Comparison of ENCODE assay signal across 16 cellular contexts in the genomic region with DNA sequence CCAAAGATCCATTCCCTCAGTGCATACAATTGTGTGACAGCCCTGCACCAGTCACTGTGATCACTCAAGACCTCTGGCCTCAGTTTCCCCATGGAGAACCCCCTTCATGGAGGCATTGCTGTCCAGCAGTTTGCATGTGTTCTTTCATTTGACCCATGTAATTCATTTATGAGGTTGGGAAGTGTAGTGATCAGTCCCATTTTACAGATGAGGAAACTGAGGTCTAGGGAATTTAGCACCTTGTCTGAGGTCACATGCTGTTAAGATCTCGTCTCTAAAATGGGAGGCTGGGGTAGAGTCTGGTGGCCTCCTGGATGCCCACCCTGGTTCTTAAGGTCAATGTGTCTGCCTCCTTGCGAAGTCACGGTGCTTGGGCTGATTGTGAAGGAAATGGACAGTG. TPM values are rescaled to one million over a fixed set of nuclear protein-coding genes. Genes with fewer than 3 reads are reported as not detected.
A peak's percentile ranks its signal among the peaks of the same experiment; 100 is the strongest.
DNase-seq lines count a peak whose midpoint lies in the region; ATAC-seq, FAIRE-seq and TF ChIP-seq lines count a peak whose summit lies in the region.
"Had no signal": no experiment of that assay in that cellular context is flagged by ENCODE, and none has a peak within 500 bp of the region (broad histone marks: within the 10 kb centered on the region; RNA-seq: fewer than 3 reads in every experiment).

No MANE protein-coding gene starts in this region.

- no peak for TF ChIP-seq CTCF in H1 (IDR thresholded peaks at IDR 0.05; ENCODE audit: control extremely low read depth in 1 of 3, insufficient read depth in 1 of 3, low read depth in 1 of 3, low read length in 3 of 3)
- TF ChIP-seq CTCF in HFFc6 (IDR thresholded peaks at IDR 0.05), result no peak

- no peak overlapping the region for H3K23ac ChIP-seq in H1 (ENCODE audit: insufficient read length)

- no peaks in the 10 kb centered on the region for H3K23me2 ChIP-seq in H1 (ENCODE audit: low read depth, low read length)

- H3K4me1 Mint-ChIP-seq in activated T-cell treated with anti-CD3 and anti-CD28 coated beads, Interleukin-2, amount 50 U/mL, for 4 hours (ENCODE audit: low read depth), result no peaks in the 10 kb centered on the region
- H3K4me1 Mint-ChIP-seq in HFFc6 (ENCODE audit: low read depth), result no peaks in the 10 kb centered on the region
- H3K4me1 Mint-ChIP-seq: CD8-positive, alpha-beta memory T cell had no signal

- H2BK15ac ChIP-seq in H1 (ENCODE audit: low read length), result no peak overlapping the region

- H3K79me2 ChIP-seq in H1 (ENCODE audit: control insufficient read depth in 1 of 2, insufficient read depth in 2 of 2, low read length in 2 of 2), result no peaks in the 10 kb centered on the region

- H3K56ac ChIP-seq in H1 (replicated peaks; ENCODE audit: insufficient read length, low read depth, low read length), result no peak overlapping the region

- no peaks in the 10 kb centered on the region for H3K27me3 Mint-ChIP-seq in activated T-cell treated with anti-CD3 and anti-CD28 coated beads, Interleukin-2, amount 50 U/mL, for 4 hours (ENCODE audit: low read depth)
- H3K27me3 Mint-ChIP-seq in HFFc6 (ENCODE audit: insufficient read depth), result peaks cover 8% of the 10 kb centered on the region
- H3K27me3 Mint-ChIP-seq: CD8-positive, alpha-beta memory T cell had no signal

- no peak overlapping the region for H4K91ac ChIP-seq in H1 (replicated peaks; ENCODE audit: insufficient read length, low read length)

- no peak overlapping the region for H2BK5ac ChIP-seq in H1 (ENCODE audit: low read depth, low read length)

- no peak overlapping the region for H3K27ac Mint-ChIP-seq in HFFc6

- no peak overlapping the region for H4K5ac ChIP-seq in H1 (ENCODE audit: insufficient read length, low read depth, low read length)

- H2BK20ac ChIP-seq in H1 (ENCODE audit: low read length), result no peak overlapping the region

- H2BK120ac ChIP-seq in H1 (replicated peaks; ENCODE audit: low read depth, low read length), result no peak overlapping the region

- POLR2A ChIA-PET in H1 (lab: Charles Lee; ENCODE audit: partially characterized antibody), result no interaction called here

- H3K9ac ChIP-seq in BLaER1, result no peak overlapping the region
- no peak overlapping the region for H3K9ac ChIP-seq in BLaER1 treated with 17β-estradiol and CSF1 and Interleukin-3, amounts not matched to agents 10 nM and 100 nM
- H3K9ac ChIP-seq in H1 (replicated peaks in 1 of 4; ENCODE audit: extremely low read depth in 1 of 4, low read depth in 3 of 4, low read length in 3 of 4), result no peak overlapping the region

- no peak for FAIRE-seq in H1 (lab: Jason Lieb, UNC)
- FAIRE-seq: A549, GM19239 had no signal

- H2AFZ ChIP-seq in H1 (ENCODE audit: low read length), result no peak overlapping the region

- no peaks in the 10 kb centered on the region for H3K9me3 Mint-ChIP-seq in activated T-cell treated with anti-CD3 and anti-CD28 coated beads, Interleukin-2, amount 50 U/mL, for 4 hours
- peaks cover 4% of the 10 kb centered on the region; the same call in 1 of the 2 replicates for H3K9me3 Mint-ChIP-seq in HFFc6

- no peak for TF ChIP-seq RAD21 in H1 (IDR thresholded peaks at IDR 0.05 in 1 of 2, conservative IDR thresholded peaks at IDR 0.05 in 1 of 2; ENCODE audit: low read depth in 2 of 2, low read length in 2 of 2)

- peaks cover 100% of the 10 kb centered on the region for H4K20me1 ChIP-seq in BLaER1
- H4K20me1 ChIP-seq in BLaER1 treated with 17β-estradiol and CSF1 and Interleukin-3, amounts not matched to agents 10 nM and 100 nM, result peaks cover 0 to 96% (median 58%) of the 10 kb centered on the region in 11 experiments; a peak in 18 of 22 replicates
- H4K20me1 ChIP-seq in H1 (replicated peaks in 1 of 2; ENCODE audit: control insufficient read depth in 1 of 2, insufficient read depth in 2 of 2, low read length in 2 of 2), result no peaks in the 10 kb centered on the region

- WGBS in H1 (ENCODE audit: extremely low coverage in 1 of 2, insufficient coverage in 1 of 2, insufficient read length in 1 of 2, insufficient replicate concordance in 2 of 2, low coverage in 1 of 2, low lambda C conversion rate in 2 of 2, missing lambda C conversion rate in 1 of 2), 2 experiments, result 75% methylated on average over 3 of the region's 3 CpGs; no CpG with 5 or more reads in 1 of the 2 experiments

- H3K27ac ChIP-seq in BLaER1, result no peak overlapping the region
- H3K27ac ChIP-seq in BLaER1 treated with 17β-estradiol and CSF1 and Interleukin-3, amounts not matched to agents 10 nM and 100 nM, result 0 out of 22 replicates have a peak overlapping the region, but pooled peaks of 1 of the 11 experiments have one; percentile 36
- H3K27ac ChIP-seq in H1 (ENCODE audit: low read depth, low read length), result no peak overlapping the region
- H3K27ac ChIP-seq: A549, HL-60 had no signal

- ATAC-seq in activated T-cell treated with anti-CD3 and anti-CD28 coated beads, Interleukin-2, amount 50 U/mL, for 4 hours, result no peak
- ATAC-seq: A549 had no signal

- no peak overlapping the region; the same call in 1 of the 2 replicates for H4K8ac ChIP-seq in H1 (ENCODE audit: extremely low read depth, insufficient read depth, low read length)

- no peak for TF ChIP-seq POLR2A in H1 (IDR thresholded peaks at IDR 0.05; ENCODE audit: control extremely low read depth in 1 of 2, low read depth in 2 of 2, low read length in 2 of 2)

- H3K36me3 ChIP-seq in BLaER1 (peaks cover 35% of the 10 kb centered on the region), H1 (ENCODE audit: control insufficient read depth in 2 of 4, insufficient read depth in 4 of 4, low read length in 3 of 4) (no peaks in the 10 kb centered on the region)
- peaks cover 0 to 23% (median 17%) of the 10 kb centered on the region in 11 experiments; a peak in 16 of 22 replicates for H3K36me3 ChIP-seq in BLaER1 treated with 17β-estradiol and CSF1 and Interleukin-3, amounts not matched to agents 10 nM and 100 nM
- H3K36me3 ChIP-seq: BE2C had no signal

- H3K27me3 ChIP-seq in BLaER1 (no peaks in the 10 kb centered on the region), H1 (replicated peaks in 1 of 4; ENCODE audit: control insufficient read depth in 3 of 4, extremely low read depth in 1 of 4, insufficient read depth in 3 of 4, low read length in 3 of 4) (no peaks in the 10 kb centered on the region)
- no peaks in the 10 kb centered on the region for H3K27me3 ChIP-seq in BLaER1 treated with 17β-estradiol and CSF1 and Interleukin-3, amounts not matched to agents 10 nM and 100 nM
- H3K27me3 ChIP-seq: BE2C had no signal

- H3K36me3 Mint-ChIP-seq in activated T-cell treated with anti-CD3 and anti-CD28 coated beads, Interleukin-2, amount 50 U/mL, for 4 hours (ENCODE audit: insufficient read depth), result no peaks in the 10 kb centered on the region
- H3K36me3 Mint-ChIP-seq in HFFc6 (ENCODE audit: low read depth), result no peaks in the 10 kb centered on the region
- H3K36me3 Mint-ChIP-seq: CD8-positive, alpha-beta memory T cell had no signal

- no peak overlapping the region for H3K4me3 Mint-ChIP-seq in activated T-cell treated with anti-CD3 and anti-CD28 coated beads, Interleukin-2, amount 50 U/mL, for 4 hours
- no peak overlapping the region for H3K4me3 Mint-ChIP-seq in HFFc6
- H3K4me3 Mint-ChIP-seq: CD8-positive, alpha-beta memory T cell had no signal

- H3K14ac ChIP-seq in H1 (ENCODE audit: insufficient read length), result no peak overlapping the region

- no peak overlapping the region for H2BK12ac ChIP-seq in H1 (ENCODE audit: low read depth, low read length)

- H3K4me1 ChIP-seq in BLaER1, result peaks cover 87% of the 10 kb centered on the region
- peaks cover 33 to 89% (median 80%) of the 10 kb centered on the region in 10 experiments for H3K4me1 ChIP-seq in BLaER1 treated with 17β-estradiol and CSF1 and Interleukin-3, amounts not matched to agents 10 nM and 100 nM
- H3K4me1 ChIP-seq in H1 (replicated peaks in 1 of 4; ENCODE audit: control insufficient read depth in 3 of 4, insufficient read depth in 4 of 4, low read length in 3 of 4), result peaks cover 0 to 8% (median 0%) of the 10 kb centered on the region in 4 experiments; a peak in 2 of 7 replicates
- H3K4me1 ChIP-seq: BE2C, Caco-2 had no signal

- no peak overlapping the region for H3K4ac ChIP-seq in H1 (replicated peaks; ENCODE audit: insufficient read length, low read depth, low read length)

- H3K4me2 ChIP-seq in BLaER1 (peak overlapping the region; percentile 82), H1 (ENCODE audit: insufficient read depth in 1 of 2, low read depth in 2 of 2, low read length in 2 of 2) (no peak overlapping the region)
- peak overlapping the region in 9 of 11 experiments; percentile 17 to 87 (median 76); a peak in 16 of 22 replicates for H3K4me2 ChIP-seq in BLaER1 treated with 17β-estradiol and CSF1 and Interleukin-3, amounts not matched to agents 10 nM and 100 nM
- H3K4me2 ChIP-seq: A549 had no signal

- H3K9me3 ChIP-seq in BLaER1 (peaks cover 5% of the 10 kb centered on the region; the same call in 1 of the 2 replicates), H1 (ENCODE audit: insufficient read depth in 2 of 2, low read depth in 1 of 2, low read length in 1 of 2) (no peaks in the 10 kb centered on the region)
- H3K9me3 ChIP-seq in BLaER1 treated with 17β-estradiol and CSF1 and Interleukin-3, amounts not matched to agents 10 nM and 100 nM (replicated peaks in 1 of 11), result 0 out of 22 replicates have a peak, but pooled peaks cover 0 to 6% (median 0%) of the 10 kb centered on the region in 11 experiments
- H3K9me3 ChIP-seq: A549, BE2C, Caco-2 had no signal

- no peak overlapping the region for H3K18ac ChIP-seq in H1 (ENCODE audit: extremely low read depth, low read length)

- no peak for TF ChIP-seq EP300 in H1 (IDR thresholded peaks at IDR 0.05; ENCODE audit: borderline replicate concordance in 1 of 2, low read depth in 2 of 2, low read length in 2 of 2)

- DNase-seq in activated T-cell treated with anti-CD3 and anti-CD28 coated beads, Interleukin-2, amount 50 U/mL, for 1 hour, result peak; percentile 2
- DNase-seq in activated T-cell treated with anti-CD3 and anti-CD28 coated beads, Interleukin-2, amount 50 U/mL, for 4 hours, result no peak
- DNase-seq in H1 (ENCODE audit: low read depth in 1 of 2, low spot score in 2 of 2) (no peak), HFFc6 (no peak), LoVo (ENCODE audit: low spot score) (no peak)
- DNase-seq: BE2C; Caco-2; CD8-positive, alpha-beta memory T cell; GF-D8; HCEC 1CT had no signal

- H2AK5ac ChIP-seq in H1 (ENCODE audit: low read depth, low read length), result no peak overlapping the region

- CTCF ChIA-PET in H1 (lab: Charles Lee; ENCODE audit: partially characterized antibody), result interaction anchor here (1.0 kb wide), 1 partner anchor 30 kb away, joined by 3 read pairs; no protein-coding TSS in a partner anchor

- no peak overlapping the region for H3K4me3 ChIP-seq in BLaER1
- H3K4me3 ChIP-seq in BLaER1 treated with 17β-estradiol and CSF1 and Interleukin-3, amounts not matched to agents 10 nM and 100 nM, result no peak overlapping the region
- no peak overlapping the region for H3K4me3 ChIP-seq in H1 (ENCODE audit: extremely low read depth in 1 of 4, insufficient read depth in 2 of 4, low read depth in 3 of 4, low read length in 4 of 4)
- H3K4me3 ChIP-seq: A549 had no signal

- no peaks in the 10 kb centered on the region for H3K79me1 ChIP-seq in H1 (ENCODE audit: low read depth, low read length)

RNA-seq across cellular contexts. Expression of gene LDLRAD4, which starts 19.1 kb away (rescaled TPM):
- total RNA-seq in activated T-cell treated with anti-CD3 and anti-CD28 coated beads, Interleukin-2, amount 50 U/mL, for 4 hours, result 10 to 100 TPM; 17.5 to 20.4 (median 18.3) TPM
- 1.2 and 1.4 TPM in 2 replicates for total RNA-seq in H1 (2021; fragmentation: NEBNext Ultra II Directional; extraction: Animal tissue kit (Norgen Biotek cat#: 25700))
- 0.77 and 1.1 TPM in 2 replicates for polyA plus RNA-seq in H1 (2011; rRNA removed)
- 0.88 TPM for polyA plus RNA-seq in H1 (2011; cell fraction: cytosol; rRNA removed)
- polyA plus RNA-seq in H1 (2011; cell fraction: nucleus; rRNA removed), result 1.6 TPM
- 0.51 to 0.81 TPM (median 0.66 TPM) in 4 replicates for polyA plus RNA-seq in H1 (2012, experiment 1 of 2)
- polyA plus RNA-seq in H1 (2012, experiment 2 of 2), result 0.22 TPM
- 0.57 TPM for polyA plus RNA-seq in H1 (2013, experiment 1 of 2)
- 0.46 TPM for polyA plus RNA-seq in H1 (2013, experiment 2 of 2)
- polyA minus RNA-seq in H1 (2011; rRNA and poly(A)+ RNA removed), result 0.68 and 1.8 TPM in 2 replicates
- 1.0 TPM for polyA minus RNA-seq in H1 (2011; cell fraction: cytosol; rRNA and poly(A)+ RNA removed)
- 4.1 TPM for polyA minus RNA-seq in H1 (2011; cell fraction: nucleus; rRNA and poly(A)+ RNA removed)
- total RNA-seq in HFFc6 (2021; fragmentation: NEBNext Ultra II Directional; extraction: Animal tissue kit (Norgen Biotek cat#: 25700)), result not detected
- polyA plus RNA-seq: AG04450 had no signal

Comparison
In these comparisons a context has a peak if more than half of its experiments do, and no peak if none do; other contexts are left out.
1. H3K4me2 ChIP-seq: peak in BLaER1 (single experiment) and BLaER1 treated with 17β-estradiol and CSF1 and Interleukin-3, amounts not matched to agents 10 nM and 100 nM (9 of 11); none in H1 (0 of 2).